In the genomic region with DNA sequence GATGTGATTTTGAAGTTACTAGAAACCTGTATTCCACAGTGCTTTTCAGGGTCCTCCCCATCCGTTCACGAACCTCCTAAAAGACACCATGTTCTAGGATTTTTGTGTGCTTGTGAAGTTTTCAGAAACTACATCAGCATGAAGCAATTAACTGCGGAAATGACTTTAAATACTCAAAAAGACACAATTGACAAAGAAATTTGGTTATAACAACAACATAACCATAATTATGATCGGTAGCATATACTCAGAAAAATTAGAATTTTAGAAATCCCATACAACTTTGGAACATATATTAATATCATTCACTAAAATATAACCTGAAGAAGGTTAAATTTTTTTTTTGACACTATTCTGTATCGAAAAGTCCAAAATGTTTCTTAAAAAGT, we compare ENCODE assay signal across 8 cellular contexts. TPM values are rescaled to one million over a fixed set of nuclear protein-coding genes. Genes with fewer than 3 reads are reported as not detected.
A peak's percentile ranks its signal among the peaks of the same experiment; 100 is the strongest.
DNase-seq lines count a peak whose midpoint lies in the region; ATAC-seq and TF ChIP-seq lines count a peak whose summit lies in the region.

No MANE protein-coding gene starts in this region.

- POLR2A ChIA-PET in activated CD4-positive, alpha-beta T cell treated with anti-CD3 and anti-CD28 coated beads for 36 hours (lab: Charles Lee), result no interaction called here

- peaks cover 17% of the 10 kb centered on the region for H3K4me1 ChIP-seq in testis

- no peaks in the 10 kb centered on the region for H3K9me3 ChIP-seq in testis

- no peaks in the 10 kb centered on the region for H3K27me3 ChIP-seq in layer of hippocampus (ENCODE audit: control insufficient read depth, insufficient read depth, low read length)
- H3K27me3 ChIP-seq in testis, result no peaks in the 10 kb centered on the region

- peak overlapping the region; percentile 87 for H3K4me3 Mint-ChIP-seq in activated CD4-positive, alpha-beta T cell treated with anti-CD3 and anti-CD28 coated beads for 36 hours

- H3K4me3 ChIP-seq in testis, result peak overlapping the region; percentile 47 to 63

- H3K27ac ChIP-seq in angular gyrus (ENCODE audit: low read depth, low read length), result peak overlapping the region; percentile 99
- peak overlapping the region; percentile 96 for H3K27ac ChIP-seq in layer of hippocampus (ENCODE audit: low read depth, low read length)
- peak overlapping the region; percentile 87 to 96 for H3K27ac ChIP-seq in testis

- H3K27me3 Mint-ChIP-seq in activated CD4-positive, alpha-beta T cell treated with anti-CD3 and anti-CD28 coated beads for 36 hours, result no peaks in the 10 kb centered on the region

- TF ChIP-seq POLR2A in testis (IDR thresholded peaks at IDR 0.05), result no peak

- peaks cover 4% of the 10 kb centered on the region for H3K36me3 Mint-ChIP-seq in activated CD4-positive, alpha-beta T cell treated with anti-CD3 and anti-CD28 coated beads for 36 hours (ENCODE audit: low read depth)

- no peaks in the 10 kb centered on the region for H3K36me3 ChIP-seq in testis (ENCODE audit: low read depth, missing control alignments)

- no peak for TF ChIP-seq CTCF in testis (IDR thresholded peaks at IDR 0.05)

- 61% methylated on average over 5 of the region's 5 CpGs for WGBS in testis, 2 donors

- CTCF ChIA-PET in activated CD4-positive, alpha-beta T cell treated with anti-CD3 and anti-CD28 coated beads for 36 hours (lab: Charles Lee), result no interaction called here

- no peaks in the 10 kb centered on the region for H3K9me3 Mint-ChIP-seq in activated CD4-positive, alpha-beta T cell treated with anti-CD3 and anti-CD28 coated beads for 36 hours (ENCODE audit: low read depth)

- ATAC-seq in activated CD4-positive, alpha-beta T cell treated with anti-CD3 and anti-CD28 coated beads for 36 hours, result no peak
- no peak for ATAC-seq in GM21447 (IDR thresholded peaks at IDR 0.05; ENCODE audit: unreplicated experiment)

- no peak for DNase-seq in activated CD4-positive, alpha-beta T cell treated with anti-CD3 and anti-CD28 coated beads for 36 hours
- no peak for DNase-seq in activated CD4-positive, alpha-beta T cell treated with anti-CD3 and anti-CD28 coated beads for 4 hours
- DNase-seq in testis (no peak), COLO829 (ENCODE audit: low spot score) (no peak)
- DNase-seq in stimulated activated CD4-positive, alpha-beta T cell treated with anti-CD3 and anti-CD28 coated beads, Interleukin-1b, Interleukin-23, amount 100 ng/mL, for 48 hours, result no peak

- peak overlapping the region; percentile 97 for H3K27ac Mint-ChIP-seq in activated CD4-positive, alpha-beta T cell treated with anti-CD3 and anti-CD28 coated beads for 36 hours

- intact Hi-C loops in activated CD4-positive, alpha-beta T cell treated with anti-CD3 and anti-CD28 coated beads for 36 hours (cut with DNase I, micrococcal nuclease), result loop anchor here in 1 of 2 experiments (2.0 to 5.0 kb wide), 4 partner anchors 116 to 894 kb away; partner anchors contain the start of genes COX19, GPR146 and PDGFA
- intact Hi-C loops in testis (cut with DNase I; ENCODE audit: low total_unique reads), result no loop called here

- peaks cover 13% of the 10 kb centered on the region for H3K4me1 Mint-ChIP-seq in activated CD4-positive, alpha-beta T cell treated with anti-CD3 and anti-CD28 coated beads for 36 hours

RNA-seq across cellular contexts. Expression of gene FAM20C, which starts 43.8 kb away (rescaled TPM):
- total RNA-seq in activated CD4-positive, alpha-beta T cell treated with anti-CD3 and anti-CD28 coated beads for 36 hours, result under 1 TPM; 0.21 to 0.59 TPM
- total RNA-seq in testis, result 10 to 100 TPM; 34.0 to 36.7 TPM
- 14.0 TPM for polyA plus RNA-seq in testis (ENCODE audit: insufficient read depth, low read depth, low replicate concordance)

Comparison
In these comparisons a context has a peak if more than half of its experiments do, and no peak if none do; other contexts are left out.
1. RNA of gene FAM20C, which starts 43.8 kb away (total RNA-seq): 34.0 to 36.7 TPM in testis; 0.21 to 0.59 TPM in activated CD4-positive, alpha-beta T cell treated with anti-CD3 and anti-CD28 coated beads for 36 hours; every median in the first group is over 10 times any median in the second.
2. Peak in every context shown above with its lines, with median percentiles within 50 percentile points of each other: H3K27ac ChIP-seq.